In genomic region chr5:95781101-95781583, GRCh38 we compare ENCODE assay signal across 1 cellular context.
TF ChIP-seq lines count a peak whose summit lies in the region.

No MANE protein-coding gene starts in this region.

TF ChIP-seq in HEK293, 187 proteins besides CTCF, POLR2A, EP300 and RAD21 (continued from another document):
- TF ChIP-seq INSM2 (tag by site-specific recombination; IDR thresholded peaks at IDR 0.05): no peak
